Comparison of ENCODE assay signal across 8 cellular contexts in genomic region chr15:41659855-41660234, GRCh38. TPM values are rescaled to one million over a fixed set of nuclear protein-coding genes. Genes with fewer than 3 reads are reported as not detected.
A peak's percentile ranks its signal among the peaks of the same experiment; 100 is the strongest.
DNase-seq lines count a peak whose midpoint lies in the region; ATAC-seq and TF ChIP-seq lines count a peak whose summit lies in the region.

No MANE protein-coding gene starts in this region.

- no peaks in the 10 kb centered on the region for H3K36me3 ChIP-seq in ES-I3 (ENCODE audit: insufficient read depth, low read length)
- no peaks in the 10 kb centered on the region for H3K36me3 ChIP-seq in esophagus muscularis mucosa
- H3K36me3 ChIP-seq in neutrophil: no peaks in the 10 kb centered on the region

- TF ChIP-seq CTCF in esophagus muscularis mucosa (IDR thresholded peaks at IDR 0.05) (no peak), neutrophil (IDR thresholded peaks at IDR 0.05) (no peak)

- in situ Hi-C loops in ACHN (cut with HindIII; ENCODE audit: low pct_ligation_motif_present, low pct_unique_long_range_greater_than_20kb, low sequenced_read_pairs): no loop called here

- no peaks in the 10 kb centered on the region for H3K27me3 ChIP-seq in esophagus muscularis mucosa
- H3K27me3 ChIP-seq in neutrophil: no peaks in the 10 kb centered on the region

- DNase-seq in NCI-H2227 (lab: John Stamatoyannopoulos, UW; ENCODE audit: unreplicated experiment): peak; percentile 79
- no peak for DNase-seq in esophagus muscularis mucosa (ENCODE audit: extremely low spot score)
- no peak for DNase-seq in ACHN
- no peak for DNase-seq in NOMO-1 (lab: John Stamatoyannopoulos, UW; ENCODE audit: unreplicated experiment in 2 of 2)

- no peak for TF ChIP-seq POLR2A in esophagus muscularis mucosa (IDR thresholded peaks at IDR 0.05; ENCODE audit: low read depth)

- H3K4me3 ChIP-seq in esophagus muscularis mucosa (peak overlapping the region; percentile 60 to 71 (median 64)), neutrophil (ENCODE audit: low read depth in 1 of 2, low read length in 1 of 2) (peak overlapping the region; percentile 77 to 96)

- H3K9ac ChIP-seq in ES-I3 (ENCODE audit: low read depth, low read length): peak overlapping the region; percentile 76

- H3K9me3 ChIP-seq in ES-I3 (ENCODE audit: control insufficient read depth, insufficient read depth, low read length) (no peaks in the 10 kb centered on the region), esophagus muscularis mucosa (no peaks in the 10 kb centered on the region), neutrophil (no peaks in the 10 kb centered on the region)

- ATAC-seq in GM18511 (IDR thresholded peaks at IDR 0.05; ENCODE audit: unreplicated experiment) (no peak), HG02938 (IDR thresholded peaks at IDR 0.05; ENCODE audit: unreplicated experiment) (no peak)

- intact Hi-C loops in esophagus muscularis mucosa (cut with DNase I): loop anchor here (2.0 to 5.0 kb wide), 2 partner anchors 37 to 53 kb away; no protein-coding TSS in a partner anchor

- WGBS in esophagus muscularis mucosa: 13% methylated on average over 21 of the region's 21 CpGs

- H3K27ac ChIP-seq in esophagus muscularis mucosa (replicated peaks in 1 of 4) (peak overlapping the region; percentile 72 to 86 (median 81)), neutrophil (peak overlapping the region; percentile 93)

- TF ChIP-seq EP300 in esophagus muscularis mucosa (IDR thresholded peaks at IDR 0.05): no peak

- H3K4me1 ChIP-seq in ES-I3 (ENCODE audit: insufficient read depth, low read length) (no peaks in the 10 kb centered on the region; the same call in 1 of the 2 replicates), esophagus muscularis mucosa (peaks cover 16 to 51% (median 37%) of the 10 kb centered on the region in 4 donors), neutrophil (ENCODE audit: control insufficient read depth in 1 of 2, insufficient read depth in 1 of 2, low read depth in 1 of 2, low read length in 1 of 2) (peaks cover 22 to 25% of the 10 kb centered on the region in 2 experiments)

RNA-seq across cellular contexts. Expression of gene MGA, which starts 0.4 kb away (rescaled TPM):
- total RNA-seq in esophagus muscularis mucosa: 10 to 100 TPM; 25.3 to 39.4 (median 31.5) TPM
